ENCODE assay signal across 15 cellular contexts in genomic region chr10:60239228-60239627, GRCh38.
"Had no signal": no experiment of that assay in that cellular context is flagged by ENCODE, and none has a peak within 500 bp of the region (broad histone marks: within the 10 kb centered on the region; RNA-seq: fewer than 3 reads in every experiment).

No MANE protein-coding gene starts in this region.

- H3K27me3 Mint-ChIP-seq: activated CD4-positive, alpha-beta T cell treated with anti-CD3 and anti-CD28 coated beads, Interleukin-2, amount 10 ng/mL, durations not matched to agents 24 days and 14 days; natural killer cell treated with Interleukin-12 subunit alpha and Interleukin-12 subunit beta and Interleukin-15 and Interleukin-18, amount 100 ng/mL, for 72 hours; stimulated activated naive CD8-positive, alpha-beta T cell treated with anti-CD3 and anti-CD28 coated beads, Interleukin-15, Interleukin-2, amounts not matched to agents 100 ng/mL and 50 ng/mL, for 24 hours had no signal

- H3K27me3 ChIP-seq: esophagus squamous epithelium, heart right ventricle, transverse colon, vagina had no signal

- DNase-seq: activated naive CD4-positive, alpha-beta T cell; activated naive CD8-positive, alpha-beta T cell treated with anti-CD3 and anti-CD28 coated beads for 36 hours; amniotic stem cell; effector memory CD4-positive, alpha-beta T cell; esophagus squamous epithelium; immature natural killer cell; posterior cingulate gyrus; stimulated activated CD8-positive, alpha-beta memory T cell treated with anti-CD3 and anti-CD28 coated beads, Interleukin-4, amount 100 ng/mL, for 48 hours; T1000; transverse colon had no signal

- H3K9me3 ChIP-seq: esophagus squamous epithelium, heart right ventricle, transverse colon, vagina had no signal

- H3K36me3 ChIP-seq: esophagus squamous epithelium, heart right ventricle, transverse colon, vagina had no signal

- H3K4me3 ChIP-seq: esophagus squamous epithelium, heart right ventricle, transverse colon, vagina had no signal

- H3K36me3 Mint-ChIP-seq: activated naive CD8-positive, alpha-beta T cell treated with anti-CD3 and anti-CD28 coated beads for 36 hours; immature natural killer cell; natural killer cell treated with Interleukin-12 subunit alpha and Interleukin-12 subunit beta and Interleukin-15 and Interleukin-18, amount 100 ng/mL, for 72 hours had no signal

- H3K4me3 Mint-ChIP-seq: activated naive CD8-positive, alpha-beta T cell treated with anti-CD3 and anti-CD28 coated beads for 36 hours; natural killer cell treated with Interleukin-12 subunit alpha and Interleukin-12 subunit beta and Interleukin-15 and Interleukin-18, amount 100 ng/mL, for 72 hours; stimulated activated naive CD8-positive, alpha-beta T cell treated with anti-CD3 and anti-CD28 coated beads, Interleukin-15, Interleukin-2, amounts not matched to agents 100 ng/mL and 50 ng/mL, for 24 hours had no signal

- H3K9me3 Mint-ChIP-seq: activated CD4-positive, alpha-beta T cell treated with anti-CD3 and anti-CD28 coated beads, Interleukin-2, amount 10 ng/mL, durations not matched to agents 24 days and 14 days; activated naive CD8-positive, alpha-beta T cell treated with anti-CD3 and anti-CD28 coated beads for 36 hours; natural killer cell treated with Interleukin-12 subunit alpha and Interleukin-12 subunit beta and Interleukin-15 and Interleukin-18, amount 100 ng/mL, for 72 hours; stimulated activated naive CD8-positive, alpha-beta T cell treated with anti-CD3 and anti-CD28 coated beads, Interleukin-15, Interleukin-2, amounts not matched to agents 100 ng/mL and 50 ng/mL, for 24 hours had no signal

- H3K27ac ChIP-seq: esophagus squamous epithelium, transverse colon, vagina had no signal

- H3K27ac Mint-ChIP-seq: activated CD4-positive, alpha-beta T cell treated with anti-CD3 and anti-CD28 coated beads, Interleukin-2, amount 10 ng/mL, durations not matched to agents 24 days and 14 days; activated naive CD8-positive, alpha-beta T cell treated with anti-CD3 and anti-CD28 coated beads for 36 hours; stimulated activated naive CD8-positive, alpha-beta T cell treated with anti-CD3 and anti-CD28 coated beads, Interleukin-15, Interleukin-2, amounts not matched to agents 100 ng/mL and 50 ng/mL, for 24 hours had no signal
